In genomic region chr9:91562412-91562811, GRCh38 we compare ENCODE assay signal across 1 cellular context.
TF ChIP-seq lines count a peak whose summit lies in the region.

No MANE protein-coding gene starts in this region.

TF ChIP-seq in IMR-90, 13 proteins besides CTCF, POLR2A, EP300 and RAD21:
- TF ChIP-seq NFE2L2 (IDR thresholded peaks at IDR 0.05; ENCODE audit: low read depth, low read length) (no peak), CEBPB (IDR thresholded peaks at IDR 0.05; ENCODE audit: low read depth, low read length) (peak; percentile 78), SMC3 (IDR thresholded peaks at IDR 0.05; ENCODE audit: low read depth, low read length) (0 out of 2 replicates have a peak, but pooled peaks have one; percentile 5)
